Comparison of ENCODE assay signal across 8 cellular contexts in the genomic region with DNA sequence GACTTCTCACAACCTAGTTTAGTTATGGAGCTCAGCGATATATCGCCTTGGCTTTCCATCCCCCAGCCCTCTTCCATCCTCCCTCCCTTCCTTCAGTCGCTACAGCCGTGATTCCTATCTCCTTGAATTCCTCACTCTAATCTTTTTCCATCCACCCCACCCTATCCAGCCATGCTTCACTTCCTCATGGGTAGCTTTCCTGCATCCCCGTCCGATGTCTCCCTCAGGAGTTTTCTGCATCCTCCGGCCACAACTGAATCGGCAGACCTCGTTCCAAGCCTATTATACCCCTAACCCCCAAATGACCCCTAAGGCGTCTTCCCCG. TPM values are rescaled to one million over a fixed set of nuclear protein-coding genes. Genes with fewer than 3 reads are reported as not detected.
DNase-seq lines count a peak whose midpoint lies in the region; ATAC-seq and TF ChIP-seq lines count a peak whose summit lies in the region.

No MANE protein-coding gene starts in this region.

- peak overlapping the region; percentile 88 to 89; a peak in 3 of 4 replicates for H4K8ac ChIP-seq in IMR-90 (ENCODE audit: low read depth in 2 of 2, low read length in 2 of 2)

- H2BK120ac ChIP-seq in IMR-90 (ENCODE audit: low read depth, low read length) = peak overlapping the region; percentile 13; the same call in 1 of the 2 replicates

- DNase-seq in GM12865 (ENCODE audit: low read depth) (no peak), IMR-90 (no peak), cardiac fibroblast (ENCODE audit: low read depth in 2 of 2) (no peak), aorta (no peak), NCI-H226 (no peak), COLO829 (ENCODE audit: low spot score) (no peak)

- H3K27me3 ChIP-seq in IMR-90 (ENCODE audit: control insufficient read depth, insufficient read depth, low read length) (no peaks in the 10 kb centered on the region), aorta (ENCODE audit: control insufficient read depth in 1 of 2, insufficient read depth in 2 of 2, low read length in 1 of 2) (no peaks in the 10 kb centered on the region)

- peak overlapping the region; percentile 53 for H4K91ac ChIP-seq in IMR-90 (ENCODE audit: insufficient read depth, low read depth, low read length)

- CTCF ChIA-PET in IMR-90 (lab: Yijun Ruan, JAX) = interaction anchor here (0.6 kb wide), 1 partner anchor 37 kb away, joined by 3 read pairs; no protein-coding TSS in a partner anchor

- no peak; the same call in 1 of the 2 replicates for TF ChIP-seq POLR2A in IMR-90 (IDR thresholded peaks at IDR 0.05; ENCODE audit: low read depth, low read length)

- H3K9ac ChIP-seq in IMR-90 (ENCODE audit: low read depth, low read length) = peak overlapping the region; percentile 75

- H3K56ac ChIP-seq in IMR-90 (ENCODE audit: extremely low read depth, insufficient read depth, low read length) = peak overlapping the region; percentile 63

- no peaks in the 10 kb centered on the region for H3K79me1 ChIP-seq in IMR-90 (ENCODE audit: low read depth in 1 of 2, low read length in 2 of 2)

- H2BK20ac ChIP-seq in IMR-90 (ENCODE audit: low read depth, low read length) = no peak overlapping the region

- peak overlapping the region; percentile 86 for H3K14ac ChIP-seq in IMR-90 (replicated peaks; ENCODE audit: low read depth, low read length)

- H3K9me1 ChIP-seq in IMR-90 (ENCODE audit: insufficient read depth, low read length) = no peaks in the 10 kb centered on the region

- peak overlapping the region; percentile 42; the same call in 1 of the 3 replicates for H2BK15ac ChIP-seq in IMR-90 (ENCODE audit: low read depth, low read length)

- peak overlapping the region; percentile 66 for H3K4me2 ChIP-seq in IMR-90 (ENCODE audit: low read depth, low read length)

- H3K4me3 ChIP-seq in GM12865 (ENCODE audit: low read depth, low read length) (peak overlapping the region; percentile 71), IMR-90 (ENCODE audit: insufficient read depth, low read depth, low read length) (peak overlapping the region; percentile 85), cardiac fibroblast (replicated peaks in 1 of 2; ENCODE audit: low read depth in 2 of 2, low read length in 2 of 2) (peak overlapping the region; percentile 65 to 69), mesodermal cell (ENCODE audit: extremely low read depth, insufficient read depth, low read length, poor library complexity, severe bottlenecking) (peak overlapping the region; percentile 60), aorta (ENCODE audit: low read length in 2 of 2) (peak overlapping the region; percentile 41 to 94)

- H3K27ac ChIP-seq in IMR-90 (ENCODE audit: insufficient read depth, low read length) = peak overlapping the region; percentile 91
- H3K27ac ChIP-seq in mesodermal cell (ENCODE audit: low read depth, low read length, severe bottlenecking) = peak overlapping the region; percentile 82
- H3K27ac ChIP-seq in aorta (ENCODE audit: low read depth in 1 of 2, low read length in 2 of 2) = peak overlapping the region in 1 of 2 donors; percentile 86

- H3K23ac ChIP-seq in IMR-90 (ENCODE audit: low read depth, low read length) = peak overlapping the region; percentile 88

- POLR2A ChIA-PET in IMR-90 (lab: Charles Lee; ENCODE audit: unreplicated experiment) = interaction anchor here (0.6 kb wide), 1 partner anchor 269 kb away, joined by 5 read pairs; no protein-coding TSS in a partner anchor

- H2AK9ac ChIP-seq in IMR-90 (replicated peaks; ENCODE audit: low read depth, low read length, poor library complexity) = peak overlapping the region; percentile 66

- no peak overlapping the region for H2AK5ac ChIP-seq in IMR-90 (ENCODE audit: low read depth, low read length)

- H4K20me1 ChIP-seq in IMR-90 (ENCODE audit: insufficient read depth, low read length) = no peaks in the 10 kb centered on the region

- peak; percentile 5 for ATAC-seq in IMR-90 (ENCODE audit: low read depth)
- ATAC-seq in aorta (ENCODE audit: low FRiP score) = peak; percentile 26
- no peak for ATAC-seq in GM19397 (IDR thresholded peaks at IDR 0.05; ENCODE audit: unreplicated experiment)

- H3K4me1 ChIP-seq in IMR-90 (ENCODE audit: control insufficient read depth, insufficient read depth, low read length) = no peaks in the 10 kb centered on the region
- no peaks in the 10 kb centered on the region for H3K4me1 ChIP-seq in mesodermal cell (ENCODE audit: control insufficient read depth, insufficient read depth, low read length, poor library complexity, severe bottlenecking)
- no peaks in the 10 kb centered on the region for H3K4me1 ChIP-seq in aorta (ENCODE audit: control insufficient read depth in 1 of 2, insufficient read depth in 2 of 2, low read length in 2 of 2)

- peak overlapping the region; percentile 70; the same call in 1 of the 2 replicates for H4K5ac ChIP-seq in IMR-90 (ENCODE audit: low read depth, low read length)

- WGBS in IMR-90 (ENCODE audit: extremely low coverage in 2 of 2, insufficient read length in 1 of 2), 2 experiments = 15% methylated on average over 6 of the region's 11 CpGs; no CpG with 5 or more reads in 1 of the 2 experiments
- WGBS in mesodermal cell (ENCODE audit: insufficient coverage in 2 of 2), 2 experiments = 0% methylated on average over 1 to 7 of the region's 11 CpGs
- WGBS in aorta, 2 donors = 0 to 30% methylated on average over 11 of the region's 11 CpGs

- dilution Hi-C loops in IMR-90 (cut with HindIII; ENCODE audit: low sequenced_read_pairs, unreplicated experiment) = no loop called here

- no peak for TF ChIP-seq RAD21 in IMR-90 (IDR thresholded peaks at IDR 0.05; ENCODE audit: low read length)

- in situ Hi-C loops in IMR-90 (cut with MboI; ENCODE audit: low sequenced_read_pairs) = no loop called here

- H3K36me3 ChIP-seq in IMR-90 (ENCODE audit: control insufficient read depth, insufficient read depth, low read length) (peaks cover 2% of the 10 kb centered on the region; the same call in 1 of the 2 replicates), mesodermal cell (ENCODE audit: control insufficient read depth, insufficient read depth, low read length) (peaks cover 4% of the 10 kb centered on the region), aorta (ENCODE audit: control insufficient read depth in 1 of 2, insufficient read depth in 2 of 2, low read length in 1 of 2) (no peaks in the 10 kb centered on the region)

- H3K9me3 ChIP-seq in IMR-90 (ENCODE audit: control insufficient read depth, insufficient read depth, low read length) (no peaks in the 10 kb centered on the region), mesodermal cell (ENCODE audit: control insufficient read depth, low read length) (no peaks in the 10 kb centered on the region), aorta (ENCODE audit: control insufficient read depth, low read length) (no peaks in the 10 kb centered on the region)

- no peak for TF ChIP-seq CTCF in GM12865 (IDR thresholded peaks at IDR 0.05; ENCODE audit: insufficient read depth, low read depth, low read length, missing control alignments)
- no peak for TF ChIP-seq CTCF in IMR-90 (conservative IDR thresholded peaks at IDR 0.05; ENCODE audit: low read depth, low read length)
- no peak for TF ChIP-seq CTCF in cardiac fibroblast (IDR thresholded peaks at IDR 0.05; ENCODE audit: low read depth, low read length)

- H3K4ac ChIP-seq in IMR-90 (ENCODE audit: low read depth, low read length) = peak overlapping the region; percentile 52

- no TSS peak for BruUV-seq in IMR-90 (replicated peaks; lab: Mats Ljungman, UMichigan)

- intact Hi-C loops in IMR-90 (cut with micrococcal nuclease) (loop anchor here (2.0 to 5.0 kb wide), 2 partner anchors 29 to 60 kb away; no protein-coding TSS in a partner anchor), aorta (cut with DNase I) (no loop called here)

- peak overlapping the region; percentile 86 for H2BK5ac ChIP-seq in IMR-90 (ENCODE audit: low read depth, low read length, poor library complexity, severe bottlenecking)

- H3K18ac ChIP-seq in IMR-90 (ENCODE audit: low read depth, low read length) = peak overlapping the region; percentile 6

- H2AFZ ChIP-seq in IMR-90 (replicated peaks; ENCODE audit: low read length, poor library complexity) = peak overlapping the region; percentile 90

RNA-seq across cellular contexts. Expression of gene SNX12, which starts 0.4 kb away (rescaled TPM):
- total RNA-seq in IMR-90 (2012; rRNA removed) (43.0 and 59.9 TPM in 2 replicates), aorta (10 to 100 TPM; 50.2 to 60.4 TPM)
- polyA plus RNA-seq in IMR-90 (2012; rRNA removed) (55.2 and 63.0 TPM in 2 replicates), aorta (10 to 100 TPM; 31.8 to 66.0 TPM)
- polyA plus RNA-seq in IMR-90 (2012; cell fraction: cytosol; rRNA removed) = 38.6 and 39.1 TPM in 2 replicates
- polyA plus RNA-seq in IMR-90 (2012; cell fraction: nucleus; rRNA removed; ENCODE audit: low replicate concordance) = 24.6 and 25.7 TPM in 2 replicates
- polyA plus RNA-seq in mesodermal cell (2013, experiment 1 of 2) = 47.9 TPM
- polyA plus RNA-seq in mesodermal cell (2013, experiment 2 of 2) = 50.6 TPM

RNA-seq across cellular contexts. Expression of gene FOXO4, which starts 28.0 kb away (rescaled TPM):
- total RNA-seq in IMR-90 (2012; rRNA removed) (1.4 and 2.0 TPM in 2 replicates), aorta (10 to 100 TPM; 24.2 to 31.5 TPM)
- polyA plus RNA-seq in IMR-90 (2012; rRNA removed) (1.4 and 2.6 TPM in 2 replicates), aorta (10 to 100 TPM; 18.1 to 29.8 TPM)
- 2.3 and 2.6 TPM in 2 replicates for polyA plus RNA-seq in IMR-90 (2012; cell fraction: cytosol; rRNA removed)
- 4.3 and 4.9 TPM in 2 replicates for polyA plus RNA-seq in IMR-90 (2012; cell fraction: nucleus; rRNA removed; ENCODE audit: low replicate concordance)
- polyA plus RNA-seq in mesodermal cell (2013, experiment 1 of 2) = 12.7 TPM
- 12.7 TPM for polyA plus RNA-seq in mesodermal cell (2013, experiment 2 of 2)

RNA-seq across cellular contexts. Expression of gene CXorf65, which starts 38.9 kb away (rescaled TPM):
- total RNA-seq in IMR-90 (2012; rRNA removed) (not detected in 2 replicates), aorta (not detected)
- polyA plus RNA-seq in IMR-90 (2012; rRNA removed) (not detected in 2 replicates), aorta (under 1 TPM in 1 of 2 donors, not detected in 1; 0.26 TPM)
- not detected in 2 replicates for polyA plus RNA-seq in IMR-90 (2012; cell fraction: cytosol; rRNA removed)
- not detected in 2 replicates for polyA plus RNA-seq in IMR-90 (2012; cell fraction: nucleus; rRNA removed; ENCODE audit: low replicate concordance)
- not detected for polyA plus RNA-seq in mesodermal cell (2013, experiment 1 of 2)
- polyA plus RNA-seq in mesodermal cell (2013, experiment 2 of 2) = not detected

RNA-seq across cellular contexts. Expression of gene IL2RG, which starts 43.7 kb away (rescaled TPM):
- total RNA-seq in IMR-90 (2012; rRNA removed) (not detected in 2 replicates), aorta (1 to 10 TPM; 4.4 to 7.1 TPM)
- polyA plus RNA-seq in IMR-90 (2012; rRNA removed) (not detected in 2 replicates), aorta (1 to 10 TPM; 1.4 to 7.6 TPM)
- polyA plus RNA-seq in IMR-90 (2012; cell fraction: cytosol; rRNA removed) = not detected in 2 replicates
- not detected in 2 replicates for polyA plus RNA-seq in IMR-90 (2012; cell fraction: nucleus; rRNA removed; ENCODE audit: low replicate concordance)
- polyA plus RNA-seq in mesodermal cell (2013, experiment 1 of 2) = not detected
- polyA plus RNA-seq in mesodermal cell (2013, experiment 2 of 2) = not detected

RNA-seq across cellular contexts. Expression of gene MED12, which starts 50.7 kb away (rescaled TPM):
- total RNA-seq in IMR-90 (2012; rRNA removed) (9.1 and 12.5 TPM in 2 replicates), aorta (10 to 100 TPM; 51.5 to 68.4 TPM)
- polyA plus RNA-seq in IMR-90 (2012; rRNA removed) (17.3 and 19.8 TPM in 2 replicates), aorta (10 to 100 TPM in 1 of 2 donors, 1 to 10 TPM in 1; 5.0 to 14.6 TPM)
- 8.3 and 11.7 TPM in 2 replicates for polyA plus RNA-seq in IMR-90 (2012; cell fraction: cytosol; rRNA removed)
- polyA plus RNA-seq in IMR-90 (2012; cell fraction: nucleus; rRNA removed; ENCODE audit: low replicate concordance) = 40.9 and 50.3 TPM in 2 replicates
- 45.9 TPM for polyA plus RNA-seq in mesodermal cell (2013, experiment 1 of 2)
- 40.5 TPM for polyA plus RNA-seq in mesodermal cell (2013, experiment 2 of 2)
